ENCODE assay signal across 6 cellular contexts in the genomic region with DNA sequence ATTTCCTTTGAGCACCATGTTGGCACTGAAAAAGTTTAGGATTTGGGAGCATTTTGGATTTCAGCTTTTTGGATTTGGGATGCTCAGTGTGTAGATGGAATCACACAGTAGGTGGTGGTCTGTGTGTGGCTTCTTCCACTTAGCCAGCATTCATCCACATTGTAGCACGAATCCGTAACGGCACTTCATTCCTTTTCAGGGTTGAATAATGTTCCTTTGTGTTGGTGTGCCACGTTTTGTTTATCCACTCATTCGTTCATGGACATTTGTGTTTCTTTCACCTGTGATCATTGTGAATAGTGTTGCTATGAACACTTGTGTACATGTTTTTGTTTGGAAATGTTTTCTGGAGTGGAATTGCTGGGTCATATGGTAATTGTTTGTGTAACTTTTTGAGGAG.
"Had no signal": no experiment of that assay in that cellular context is flagged by ENCODE, and none has a peak within 500 bp of the region (broad histone marks: within the 10 kb centered on the region; RNA-seq: fewer than 3 reads in every experiment).

No MANE protein-coding gene starts in this region.

- FAIRE-seq: HepG2 had no signal

- DNase-seq: GM23248, GOT3, H7, KBM-7 had no signal

- ATAC-seq: HCT116, HepG2 had no signal
